Comparison of ENCODE assay signal across 1 cellular context in the genomic region with DNA sequence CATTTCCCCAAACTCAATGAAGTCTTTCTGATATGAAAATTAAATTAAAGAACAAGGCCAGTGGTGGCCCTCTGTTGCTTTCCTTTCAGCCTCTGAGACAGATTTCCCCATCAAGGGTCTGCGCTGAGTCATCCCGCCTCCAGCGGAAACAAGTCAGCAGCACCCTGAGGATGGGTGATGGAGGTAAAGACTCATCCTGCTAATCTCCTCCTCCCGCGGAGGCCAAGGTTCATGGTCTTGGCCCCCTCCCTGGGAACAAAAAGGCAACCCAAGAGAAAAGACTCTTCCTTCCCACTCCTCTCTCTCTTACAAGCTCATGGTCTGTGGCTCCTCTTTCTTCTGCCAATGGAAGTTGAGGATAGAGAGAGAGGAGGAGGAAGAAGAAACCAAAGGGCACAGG.
TF ChIP-seq lines count a peak whose summit lies in the region.

No MANE protein-coding gene starts in this region.

TF ChIP-seq in HepG2, 621 proteins besides CTCF, POLR2A, EP300 and RAD21:
- peak; percentile 46; the same call in 1 of the 2 replicates for TF ChIP-seq ZBTB33 (CRISPR knock-in tag; IDR thresholded peaks at IDR 0.05)
- no peak for TF ChIP-seq ATF3 (CRISPR knock-in tag; IDR thresholded peaks at IDR 0.05)
